Comparison of ENCODE assay signal across 19 cellular contexts in genomic region chr2:186683341-186683740, GRCh38. TPM values are rescaled to one million over a fixed set of nuclear protein-coding genes. Genes with fewer than 3 reads are reported as not detected.
DNase-seq lines count a peak whose midpoint lies in the region; ATAC-seq and TF ChIP-seq lines count a peak whose summit lies in the region.
"Had no signal": no experiment of that assay in that cellular context is flagged by ENCODE, and none has a peak within 500 bp of the region (broad histone marks: within the 10 kb centered on the region; RNA-seq: fewer than 3 reads in every experiment).

No MANE protein-coding gene starts in this region.

- no peak overlapping the region for H3K4me3 ChIP-seq in cardiac fibroblast (replicated peaks in 1 of 2; ENCODE audit: low read depth in 2 of 2, low read length in 2 of 2)
- H3K4me3 ChIP-seq in fibroblast of pulmonary artery (replicated peaks; ENCODE audit: low read depth, low read length), result no peak overlapping the region
- H3K4me3 ChIP-seq in osteoblast (ENCODE audit: insufficient read depth, low read length), result peak overlapping the region; percentile 16

- no peaks in the 10 kb centered on the region for H3K4me1 Mint-ChIP-seq in activated T-cell treated with anti-CD3 and anti-CD28 coated beads, Interleukin-2, amount 50 U/mL, for 4 hours (ENCODE audit: low read depth)

- no peaks in the 10 kb centered on the region for H3K27me3 ChIP-seq in osteoblast (ENCODE audit: insufficient read depth, low read length)
- H3K27me3 ChIP-seq: BE2C had no signal

- H3K4me1 ChIP-seq in osteoblast (ENCODE audit: insufficient read depth, low read length), result no peaks in the 10 kb centered on the region
- H3K4me1 ChIP-seq: BE2C had no signal

- peaks cover 6% of the 10 kb centered on the region for H3K36me3 Mint-ChIP-seq in activated T-cell treated with anti-CD3 and anti-CD28 coated beads, Interleukin-2, amount 50 U/mL, for 4 hours (ENCODE audit: insufficient read depth)

- no peaks in the 10 kb centered on the region for H4K20me1 ChIP-seq in osteoblast (ENCODE audit: insufficient read depth, low read length)

- H3K9me3 ChIP-seq in osteoblast (ENCODE audit: low read depth, low read length), result peaks cover 1% of the 10 kb centered on the region
- H3K9me3 ChIP-seq: BE2C had no signal

- H3K36me3 ChIP-seq in osteoblast (ENCODE audit: insufficient read depth, low read length), result peaks cover 11% of the 10 kb centered on the region
- H3K36me3 ChIP-seq: BE2C had no signal

- no peaks in the 10 kb centered on the region for H3K79me2 ChIP-seq in osteoblast (ENCODE audit: insufficient read depth, low read length)

- no peak overlapping the region for H3K27ac ChIP-seq in osteoblast (ENCODE audit: low read depth, low read length)

- DNase-seq in MV-4-11 (lab: John Stamatoyannopoulos, UW) (peak; percentile 36), cardiac fibroblast (ENCODE audit: low read depth in 2 of 2) (peak; percentile 43 to 62), fibroblast of pulmonary artery (ENCODE audit: low read depth) (peak; percentile 59), osteoblast (ENCODE audit: insufficient read length, low spot score, missing footprints) (no peak), NCI-H2081 treated with DMSO at 0.1 percent for 48 hours (lab: John Stamatoyannopoulos, UW) (no peak)
- DNase-seq in activated T-cell treated with anti-CD3 and anti-CD28 coated beads, Interleukin-2, amount 50 U/mL, for 4 hours, result no peak
- DNase-seq: BE2C; Calu3; CD4-positive, alpha-beta T cell; GOT3; Kasumi-1; MM.1S; NCI-H1105 treated with DMSO at 0.1 percent for 48 hours; NCI-H187 treated with DMSO at 0.1 percent for 48 hours; NCI-H2171; NCI-H446; NCI-H69; SIG-M5 had no signal

- ATAC-seq in activated T-cell treated with anti-CD3 and anti-CD28 coated beads, Interleukin-2, amount 50 U/mL, for 4 hours, result no peak
- ATAC-seq in GM19463 (IDR thresholded peaks at IDR 0.05; ENCODE audit: unreplicated experiment), result no peak

- peaks cover 12% of the 10 kb centered on the region for H3K9me3 Mint-ChIP-seq in activated T-cell treated with anti-CD3 and anti-CD28 coated beads, Interleukin-2, amount 50 U/mL, for 4 hours

- no peak overlapping the region for H2AFZ ChIP-seq in osteoblast (ENCODE audit: low read length)

- no peak for TF ChIP-seq CTCF in cardiac fibroblast (IDR thresholded peaks at IDR 0.05; ENCODE audit: low read depth, low read length)
- TF ChIP-seq CTCF in fibroblast of pulmonary artery (IDR thresholded peaks at IDR 0.05; ENCODE audit: low read length, missing control alignments), result no peak
- no peak for TF ChIP-seq CTCF in osteoblast (IDR thresholded peaks at IDR 0.05; ENCODE audit: extremely low read depth, low read depth, low read length)

- no peak overlapping the region for H3K4me3 Mint-ChIP-seq in activated T-cell treated with anti-CD3 and anti-CD28 coated beads, Interleukin-2, amount 50 U/mL, for 4 hours
- H3K4me3 Mint-ChIP-seq: CD4-positive, alpha-beta T cell had no signal

- peak overlapping the region; percentile 54 for H3K4me2 ChIP-seq in osteoblast (ENCODE audit: insufficient read depth, low read length)

- H3K27me3 Mint-ChIP-seq in activated T-cell treated with anti-CD3 and anti-CD28 coated beads, Interleukin-2, amount 50 U/mL, for 4 hours (ENCODE audit: low read depth), result no peaks in the 10 kb centered on the region
- H3K27me3 Mint-ChIP-seq: CD4-positive, alpha-beta T cell had no signal

RNA-seq across cellular contexts. Expression of gene FAM171B, which starts 10.5 kb away (rescaled TPM):
- total RNA-seq in osteoblast, result 40.5 and 46.9 TPM in 2 replicates
- under 1 TPM; 0.13 to 0.40 (median 0.16) TPM for total RNA-seq in activated T-cell treated with anti-CD3 and anti-CD28 coated beads, Interleukin-2, amount 50 U/mL, for 4 hours

Comparison
In these comparisons a context has a peak if more than half of its experiments do, and no peak if none do; other contexts are left out.
1. DNase-seq: peak in MV-4-11 (single experiment), cardiac fibroblast (2 of 2) and fibroblast of pulmonary artery (single experiment); none in osteoblast (single experiment), activated T-cell treated with anti-CD3 and anti-CD28 coated beads, Interleukin-2, amount 50 U/mL, for 4 hours (single experiment) and NCI-H2081 treated with DMSO at 0.1 percent for 48 hours (single experiment).
2. RNA of gene FAM171B, which starts 10.5 kb away (total RNA-seq): 40.5 to 46.9 TPM in osteoblast; 0.13 to 0.40 TPM in activated T-cell treated with anti-CD3 and anti-CD28 coated beads, Interleukin-2, amount 50 U/mL, for 4 hours; every median in the first group is over 10 times any median in the second.